ENCODE assay signal across 1 cellular context in the genomic region with DNA sequence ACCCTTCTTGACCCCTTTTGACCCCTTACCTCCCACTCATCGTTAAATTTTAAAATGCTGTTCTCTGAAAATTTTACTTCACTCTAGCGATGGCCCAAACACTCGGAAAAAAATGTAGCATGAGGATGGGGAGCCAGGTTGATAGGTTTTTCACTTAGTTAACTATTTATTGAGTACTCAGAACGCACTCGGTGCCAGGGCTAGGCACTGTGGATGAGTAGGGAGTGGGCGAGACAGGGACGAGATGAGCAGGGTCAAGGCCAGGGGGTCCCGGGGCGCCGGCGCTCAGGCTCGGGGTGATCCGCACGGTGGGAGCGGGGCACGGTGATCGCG.
TF ChIP-seq lines count a peak whose summit lies in the region.

No MANE protein-coding gene starts in this region.

TF ChIP-seq in IMR-90, 13 proteins besides CTCF, POLR2A, EP300 and RAD21:
- no peak for TF ChIP-seq CHD1 (IDR thresholded peaks at IDR 0.05; ENCODE audit: low read depth, low read length)
